Comparison of ENCODE assay signal across 11 cellular contexts in genomic region chr6:48068326-48069191, GRCh38. TPM values are rescaled to one million over a fixed set of nuclear protein-coding genes. Genes with fewer than 3 reads are reported as not detected.
DNase-seq lines count a peak whose midpoint lies in the region; ATAC-seq, FAIRE-seq and TF ChIP-seq lines count a peak whose summit lies in the region.
"Had no signal": no experiment of that assay in that cellular context is flagged by ENCODE, and none has a peak within 500 bp of the region (broad histone marks: within the 10 kb centered on the region; RNA-seq: fewer than 3 reads in every experiment).

No MANE protein-coding gene starts in this region.

- H3K9me3 Mint-ChIP-seq in stimulated activated effector memory CD8-positive, alpha-beta T cell treated with anti-CD3 and anti-CD28 coated beads, Interleukin-12 subunit alpha, Interleukin-12 subunit beta, amount 100 ng/mL, for 72 hours: no peaks in the 10 kb centered on the region
- H3K9me3 Mint-ChIP-seq: T-helper 1 cell treated with Interleukin-12 subunit alpha and Interleukin-12 subunit beta and Interleukin-4 antibody, amounts not matched to agents 30 μg/mL and 1 μg/mL, for 36 hours had no signal

- no peak overlapping the region for H3K27ac ChIP-seq in endothelial cell of umbilical vein (ENCODE audit: insufficient read depth, low read depth, low read length)
- H3K27ac ChIP-seq: body of pancreas had no signal

- H3K4me1 ChIP-seq in endothelial cell of umbilical vein (ENCODE audit: control insufficient read depth, extremely low read depth, insufficient read depth, low read length): no peaks in the 10 kb centered on the region
- H3K4me1 ChIP-seq in neuron (ENCODE audit: insufficient read depth, low read length): peaks cover 4% of the 10 kb centered on the region

- no peaks in the 10 kb centered on the region for H3K9me1 ChIP-seq in endothelial cell of umbilical vein (replicated peaks; ENCODE audit: control insufficient read depth, extremely low read depth, insufficient read depth, low read length)

- BruUV-seq in endothelial cell of umbilical vein (replicated peaks; lab: Mats Ljungman, UMichigan): no TSS peak

- no peak for TF ChIP-seq POLR2A in endothelial cell of umbilical vein (IDR thresholded peaks at IDR 0.05; ENCODE audit: low read depth, low read length)

- H4K20me1 ChIP-seq in endothelial cell of umbilical vein (replicated peaks; ENCODE audit: control insufficient read depth, extremely low read depth, insufficient read depth, low read length): no peaks in the 10 kb centered on the region

- POLR2A ChIA-PET in endothelial cell of umbilical vein (lab: Charles Lee): no interaction called here

- intact Hi-C loops in endothelial cell of umbilical vein (cut with micrococcal nuclease): no loop called here

- no peak for TF ChIP-seq CTCF in endothelial cell of umbilical vein (IDR thresholded peaks at IDR 0.05; ENCODE audit: extremely low read depth in 1 of 2, insufficient read depth in 1 of 2, low read depth in 1 of 2, low read length in 2 of 2)

- dilution Hi-C loops in endothelial cell of umbilical vein (cut with MboI; ENCODE audit: extremely low pct_ligation_motif_present, low sequenced_read_pairs): no loop called here

- DNase-seq in AG20443 (ENCODE audit: low spot score) (peak; percentile 10), NCI-H146 treated with DMSO at 0.1 percent for 48 hours (lab: John Stamatoyannopoulos, UW; ENCODE audit: unreplicated experiment) (peak; percentile 66), endothelial cell of umbilical vein (ENCODE audit: low read depth, low spot score) (no peak), NK-92 (lab: John Stamatoyannopoulos, UW; ENCODE audit: unreplicated experiment) (no peak)
- DNase-seq in stimulated activated effector memory CD8-positive, alpha-beta T cell treated with anti-CD3 and anti-CD28 coated beads, Interleukin-12 subunit alpha, Interleukin-12 subunit beta, amount 100 ng/mL, for 72 hours (ENCODE audit: low spot score in 2 of 2): no peak
- DNase-seq: small intestine had no signal

- ATAC-seq in GM21367 (IDR thresholded peaks at IDR 0.05; ENCODE audit: unreplicated experiment) (no peak), GM21390 (IDR thresholded peaks at IDR 0.05; ENCODE audit: unreplicated experiment) (no peak)
- no peak for ATAC-seq in stimulated activated effector memory CD8-positive, alpha-beta T cell treated with anti-CD3 and anti-CD28 coated beads, Interleukin-12 subunit alpha, Interleukin-12 subunit beta, amount 100 ng/mL, for 72 hours
- ATAC-seq: body of pancreas had no signal

- no peak for FAIRE-seq in endothelial cell of umbilical vein (lab: Jason Lieb, UNC)
- FAIRE-seq: small intestine had no signal

- H3K36me3 Mint-ChIP-seq in stimulated activated effector memory CD8-positive, alpha-beta T cell treated with anti-CD3 and anti-CD28 coated beads, Interleukin-12 subunit alpha, Interleukin-12 subunit beta, amount 100 ng/mL, for 72 hours: no peaks in the 10 kb centered on the region

- H3K27me3 ChIP-seq in endothelial cell of umbilical vein (ENCODE audit: control insufficient read depth in 2 of 2, insufficient read depth in 2 of 2, low read length in 2 of 2) (peaks cover 14 to 15% of the 10 kb centered on the region in 2 experiments), neuron (ENCODE audit: insufficient read depth, low read length) (peaks cover 17% of the 10 kb centered on the region)
- H3K27me3 ChIP-seq: body of pancreas had no signal

- CTCF ChIA-PET in endothelial cell of umbilical vein (lab: Charles Lee): interaction anchor here (1.0 kb wide), 1 partner anchor 19 kb away, joined by 3 read pairs; no protein-coding TSS in a partner anchor

- H3K4me2 ChIP-seq in endothelial cell of umbilical vein (ENCODE audit: insufficient read depth, low read length): no peak overlapping the region

- no peak overlapping the region for H3K9ac ChIP-seq in endothelial cell of umbilical vein (replicated peaks; ENCODE audit: extremely low read depth, insufficient read depth, low read length)

- H3K9me3 ChIP-seq in endothelial cell of umbilical vein (replicated peaks; ENCODE audit: control insufficient read depth, insufficient read depth, low read length): no peaks in the 10 kb centered on the region
- no peaks in the 10 kb centered on the region for H3K9me3 ChIP-seq in neuron (ENCODE audit: low read length)
- H3K9me3 ChIP-seq: body of pancreas had no signal

- H2AFZ ChIP-seq in endothelial cell of umbilical vein (ENCODE audit: low read depth, low read length) (peak overlapping the region; percentile 13), neuron (ENCODE audit: low read depth, low read length) (no peak overlapping the region)

- H3K27ac Mint-ChIP-seq in stimulated activated effector memory CD8-positive, alpha-beta T cell treated with anti-CD3 and anti-CD28 coated beads, Interleukin-12 subunit alpha, Interleukin-12 subunit beta, amount 100 ng/mL, for 72 hours: no peak overlapping the region
- H3K27ac Mint-ChIP-seq: T-helper 1 cell treated with Interleukin-12 subunit alpha and Interleukin-12 subunit beta and Interleukin-4 antibody, amounts not matched to agents 30 μg/mL and 1 μg/mL, for 36 hours had no signal

- no peak overlapping the region for H3K4me3 Mint-ChIP-seq in stimulated activated effector memory CD8-positive, alpha-beta T cell treated with anti-CD3 and anti-CD28 coated beads, Interleukin-12 subunit alpha, Interleukin-12 subunit beta, amount 100 ng/mL, for 72 hours
- H3K4me3 Mint-ChIP-seq: T-helper 1 cell treated with Interleukin-12 subunit alpha and Interleukin-12 subunit beta and Interleukin-4 antibody, amounts not matched to agents 30 μg/mL and 1 μg/mL, for 36 hours had no signal

- no peaks in the 10 kb centered on the region for H3K79me2 ChIP-seq in endothelial cell of umbilical vein (ENCODE audit: control insufficient read depth, insufficient read depth, low read length)

- H3K4me3 ChIP-seq in endothelial cell of umbilical vein (replicated peaks in 1 of 3; ENCODE audit: insufficient read depth in 1 of 3, low read depth in 1 of 3, low read length in 3 of 3) (no peak overlapping the region), neuron (ENCODE audit: low read length) (peak overlapping the region; percentile 23)
- H3K4me3 ChIP-seq: body of pancreas had no signal

- no peaks in the 10 kb centered on the region for H3K36me3 ChIP-seq in endothelial cell of umbilical vein (ENCODE audit: control insufficient read depth in 2 of 2, extremely low read depth in 1 of 2, insufficient read depth in 2 of 2, low read length in 2 of 2)
- no peaks in the 10 kb centered on the region for H3K36me3 ChIP-seq in neuron (ENCODE audit: insufficient read depth, low read length)

- H3K4me1 Mint-ChIP-seq in stimulated activated effector memory CD8-positive, alpha-beta T cell treated with anti-CD3 and anti-CD28 coated beads, Interleukin-12 subunit alpha, Interleukin-12 subunit beta, amount 100 ng/mL, for 72 hours: no peaks in the 10 kb centered on the region

TF ChIP-seq in endothelial cell of umbilical vein, 7 proteins besides CTCF, POLR2A, EP300 and RAD21:
- TF ChIP-seq MAX (IDR thresholded peaks at IDR 0.05; ENCODE audit: insufficient read depth, insufficient read length) (no peak), FOS (IDR thresholded peaks at IDR 0.05; ENCODE audit: borderline replicate concordance, insufficient read depth, low read length) (no peak), POLR2AphosphoS5 (IDR thresholded peaks at IDR 0.05; ENCODE audit: insufficient read depth, low read depth, low read length) (no peak), GATA2 (IDR thresholded peaks at IDR 0.05; ENCODE audit: insufficient read depth, insufficient read length, low read depth, low read length) (no peak), MYC (IDR thresholded peaks at IDR 0.05; ENCODE audit: low read depth, low read length) (no peak), JUN (IDR thresholded peaks at IDR 0.05; ENCODE audit: borderline replicate concordance, insufficient read depth, insufficient read length, low read depth) (no peak), EZH2 (IDR thresholded peaks at IDR 0.05; ENCODE audit: borderline replicate concordance, low read depth, low read length, severe bottlenecking) (no peak)

RNA-seq across cellular contexts. Expression of gene PTCHD4, which starts 42.4 kb away (rescaled TPM):
- total RNA-seq in endothelial cell of umbilical vein: 1.9 and 2.0 TPM in 2 replicates
- 1.3 and 1.5 TPM in 2 replicates for polyA plus RNA-seq in endothelial cell of umbilical vein
- 0.90 and 1.1 TPM in 2 replicates for polyA plus RNA-seq in endothelial cell of umbilical vein (2011; cell fraction: cytosol; rRNA removed)
- 2.0 and 2.1 TPM in 2 replicates for polyA plus RNA-seq in endothelial cell of umbilical vein (2011; cell fraction: nucleus; rRNA removed)
- 2.6 and 5.8 TPM in 2 replicates for polyA plus RNA-seq in endothelial cell of umbilical vein (2012)
- polyA minus RNA-seq in endothelial cell of umbilical vein: 3.6 and 4.2 TPM in 2 replicates
- polyA minus RNA-seq in endothelial cell of umbilical vein (2011; cell fraction: cytosol; rRNA and poly(A)+ RNA removed): not detected
- polyA minus RNA-seq in endothelial cell of umbilical vein (2011; cell fraction: nucleus; rRNA and poly(A)+ RNA removed): 7.7 and 8.4 TPM in 2 replicates
- polyA plus RNA-seq: small intestine had no signal

Comparison
In these comparisons a context has a peak if more than half of its experiments do, and no peak if none do; other contexts are left out.
1. DNase-seq: peak in AG20443 (single experiment) and NCI-H146 treated with DMSO at 0.1 percent for 48 hours (single experiment); none in endothelial cell of umbilical vein (single experiment), stimulated activated effector memory CD8-positive, alpha-beta T cell treated with anti-CD3 and anti-CD28 coated beads, Interleukin-12 subunit alpha, Interleukin-12 subunit beta, amount 100 ng/mL, for 72 hours (0 of 2) and NK-92 (single experiment).